24 cellular contexts compared by ENCODE assay signal in genomic region chr4:41785665-41786064, GRCh38. TPM values are rescaled to one million over a fixed set of nuclear protein-coding genes. Genes with fewer than 3 reads are reported as not detected.
DNase-seq lines count a peak whose midpoint lies in the region; ATAC-seq, FAIRE-seq and TF ChIP-seq lines count a peak whose summit lies in the region.
"Had no signal": no experiment of that assay in that cellular context is flagged by ENCODE, and none has a peak within 500 bp of the region (broad histone marks: within the 10 kb centered on the region; RNA-seq: fewer than 3 reads in every experiment).

No MANE protein-coding gene starts in this region.

- FAIRE-seq in D721Med (lab: Jason Lieb, UNC) (peak; percentile 61), GM12891 (lab: Jason Lieb, UNC) (no peak)
- FAIRE-seq: A204.1, GM12878, GM19239 had no signal

- H3K36me3 ChIP-seq in BE2C: no peaks in the 10 kb centered on the region
- H3K36me3 ChIP-seq: BLaER1 treated with 17β-estradiol and CSF1 and Interleukin-3, amounts not matched to agents 10 nM and 100 nM had no signal

- no peaks in the 10 kb centered on the region for H3K27me3 ChIP-seq in BE2C
- H3K27me3 ChIP-seq: BLaER1 treated with 17β-estradiol and CSF1 and Interleukin-3, amounts not matched to agents 10 nM and 100 nM had no signal

- TF ChIP-seq CTCF in BE2C (IDR thresholded peaks at IDR 0.05; ENCODE audit: low read depth, low read length): no peak
- TF ChIP-seq CTCF in D721Med (IDR thresholded peaks at IDR 0.05; ENCODE audit: insufficient read depth, missing control alignments): no peak

- no peak for TF ChIP-seq POLR2A in GM12891 (IDR thresholded peaks at IDR 0.05; ENCODE audit: low read depth, low read length)

- H3K4me3 ChIP-seq in BE2C (ENCODE audit: low read depth, low read length): no peak overlapping the region
- H3K4me3 ChIP-seq: BLaER1 treated with 17β-estradiol and CSF1 and Interleukin-3, amounts not matched to agents 10 nM and 100 nM; GM12878 had no signal

- no peaks in the 10 kb centered on the region for H3K9me3 ChIP-seq in BE2C
- H3K9me3 ChIP-seq: BLaER1 treated with 17β-estradiol and CSF1 and Interleukin-3, amounts not matched to agents 10 nM and 100 nM; Caco-2 had no signal

- no peak for ATAC-seq in SK-N-SH treated with all-trans-retinoic acid at 6 μM for 48 hours
- ATAC-seq: CD8-positive, alpha-beta T cell; GM12878 had no signal

- peak; percentile 30 for DNase-seq in BE2C
- DNase-seq in D721Med (ENCODE audit: insufficient read length, low spot score): no peak
- DNase-seq in GM12891 (ENCODE audit: insufficient read length, low spot score): no peak
- DNase-seq in kidney glomerular epithelial cell (lab: John Stamatoyannopoulos, UW): no peak
- DNase-seq: 8988T; ACHN; Caco-2; Calu3; CD4-positive, alpha-beta T cell; CD8-positive, alpha-beta T cell; DMS 273 treated with DMSO at 0.1 percent for 48 hours; DMS153; DMS53; DMS79; DND-41; EL; GDM1 had no signal

- H3K4me1 ChIP-seq in BE2C: peaks cover 34% of the 10 kb centered on the region
- H3K4me1 ChIP-seq: BLaER1 treated with 17β-estradiol and CSF1 and Interleukin-3, amounts not matched to agents 10 nM and 100 nM; Caco-2 had no signal

TF ChIP-seq in SK-N-SH treated with all-trans-retinoic acid at 6 μM for 48 hours, 23 proteins besides CTCF, POLR2A, EP300 and RAD21:
- TF ChIP-seq OSR1 (CRISPR knock-in tag; IDR thresholded peaks at IDR 0.05): no peak
- TF ChIP-seq, protein P1, sequence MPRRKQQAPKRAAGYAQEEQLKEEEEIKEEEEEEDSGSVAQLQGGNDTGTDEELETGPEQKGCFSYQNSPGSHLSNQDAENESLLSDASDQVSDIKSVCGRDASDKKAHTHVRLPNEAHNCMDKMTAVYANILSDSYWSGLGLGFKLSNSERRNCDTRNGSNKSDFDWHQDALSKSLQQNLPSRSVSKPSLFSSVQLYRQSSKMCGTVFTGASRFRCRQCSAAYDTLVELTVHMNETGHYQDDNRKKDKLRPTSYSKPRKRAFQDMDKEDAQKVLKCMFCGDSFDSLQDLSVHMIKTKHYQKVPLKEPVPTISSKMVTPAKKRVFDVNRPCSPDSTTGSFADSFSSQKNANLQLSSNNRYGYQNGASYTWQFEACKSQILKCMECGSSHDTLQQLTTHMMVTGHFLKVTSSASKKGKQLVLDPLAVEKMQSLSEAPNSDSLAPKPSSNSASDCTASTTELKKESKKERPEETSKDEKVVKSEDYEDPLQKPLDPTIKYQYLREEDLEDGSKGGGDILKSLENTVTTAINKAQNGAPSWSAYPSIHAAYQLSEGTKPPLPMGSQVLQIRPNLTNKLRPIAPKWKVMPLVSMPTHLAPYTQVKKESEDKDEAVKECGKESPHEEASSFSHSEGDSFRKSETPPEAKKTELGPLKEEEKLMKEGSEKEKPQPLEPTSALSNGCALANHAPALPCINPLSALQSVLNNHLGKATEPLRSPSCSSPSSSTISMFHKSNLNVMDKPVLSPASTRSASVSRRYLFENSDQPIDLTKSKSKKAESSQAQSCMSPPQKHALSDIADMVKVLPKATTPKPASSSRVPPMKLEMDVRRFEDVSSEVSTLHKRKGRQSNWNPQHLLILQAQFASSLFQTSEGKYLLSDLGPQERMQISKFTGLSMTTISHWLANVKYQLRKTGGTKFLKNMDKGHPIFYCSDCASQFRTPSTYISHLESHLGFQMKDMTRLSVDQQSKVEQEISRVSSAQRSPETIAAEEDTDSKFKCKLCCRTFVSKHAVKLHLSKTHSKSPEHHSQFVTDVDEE (CRISPR knock-in tag; IDR thresholded peaks at IDR 0.05): peak; percentile 28; the same call in 1 of the 2 replicates
TF ChIP-seq in SK-N-SH treated with all-trans-retinoic acid at 6 μM for 48 hours: peak in this region for 1.

TF ChIP-seq in GM12891, 5 proteins besides CTCF, POLR2A, EP300 and RAD21:
- no peak for TF ChIP-seq SPI1 (IDR thresholded peaks at IDR 0.05; ENCODE audit: low read depth, low read length)
- no peak for TF ChIP-seq POU2F2 (IDR thresholded peaks at IDR 0.05; ENCODE audit: low read depth, low read length)
- TF ChIP-seq PAX5 (IDR thresholded peaks at IDR 0.05; ENCODE audit: insufficient read depth, low read length, severe bottlenecking): no peak
- TF ChIP-seq TAF1 (IDR thresholded peaks at IDR 0.05; ENCODE audit: low read depth, low read length): no peak
- no peak for TF ChIP-seq POLR2AphosphoS5 (IDR thresholded peaks at IDR 0.05; ENCODE audit: low read depth, low read length)

RNA-seq across cellular contexts. Expression of gene PHOX2B, which starts 37.1 kb away (rescaled TPM):
- 33.5 TPM for polyA plus RNA-seq in BE2C (2012; ENCODE audit: insufficient read depth, insufficient read length, low read depth)
- polyA plus RNA-seq in GM12891 (2012; ENCODE audit: low read depth, missing spikeins): not detected
- polyA plus RNA-seq: AG04450, BJ, GM12878 had no signal
